ENCODE assay signal across 8 cellular contexts in genomic region chr11:88338223-88338661, GRCh38. TPM values are rescaled to one million over a fixed set of nuclear protein-coding genes. Genes with fewer than 3 reads are reported as not detected.
DNase-seq lines count a peak whose midpoint lies in the region; ATAC-seq, FAIRE-seq and TF ChIP-seq lines count a peak whose summit lies in the region.

No MANE protein-coding gene starts in this region.

- H3K4me1 ChIP-seq in pancreas = peaks cover 0 to 11% (median 8%) of the 10 kb centered on the region in 3 donors

- TF ChIP-seq CTCF in glutamatergic neuron (IDR thresholded peaks at IDR 0.05; ENCODE audit: partially characterized antibody, unreplicated experiment) (no peak), pancreas (IDR thresholded peaks at IDR 0.05) (no peak)

- H3K9me3 ChIP-seq in pancreas = no peaks in the 10 kb centered on the region

- peaks cover 30% of the 10 kb centered on the region for H3K36me3 Mint-ChIP-seq in activated T-helper 2 cell treated with anti-CD3 and anti-CD28 coated beads, Interferon-gamma antibody, Interleukin-2, Interleukin-4, amounts not matched to agents 10 μg/mL and 5 μg/mL and 100 μg/mL, durations not matched to agents 14 hours and 24 hours and 36 hours (ENCODE audit: low read depth)
- H3K36me3 Mint-ChIP-seq in glutamatergic neuron (ENCODE audit: unreplicated experiment) = no peaks in the 10 kb centered on the region

- peak overlapping the region; percentile 96 for H3K27ac Mint-ChIP-seq in activated T-helper 2 cell treated with anti-CD3 and anti-CD28 coated beads, Interferon-gamma antibody, Interleukin-2, Interleukin-4, amounts not matched to agents 10 μg/mL and 5 μg/mL and 100 μg/mL, durations not matched to agents 14 hours and 24 hours and 36 hours
- H3K27ac Mint-ChIP-seq in glutamatergic neuron (ENCODE audit: unreplicated experiment) = peak overlapping the region; percentile 21

- DNase-seq in NCI-H524 (lab: John Stamatoyannopoulos, UW) (peak; percentile 0 to 12), NCI-H524 treated with DMSO at 0.1 percent for 48 hours (lab: John Stamatoyannopoulos, UW) (no peak), RCC 7860 (ENCODE audit: low spot score) (peak; percentile 71), glutamatergic neuron (no peak), pancreas (peak in 4 of 6 donors; percentile 27 to 62 (median 42)), NCI-H2196 treated with DMSO at 0.1 percent for 48 hours (lab: John Stamatoyannopoulos, UW; ENCODE audit: unreplicated experiment) (no peak)
- peak; percentile 22 for DNase-seq in activated T-helper 2 cell treated with anti-CD3 and anti-CD28 coated beads, Interferon-gamma antibody, Interleukin-2, Interleukin-4, amounts not matched to agents 10 μg/mL and 5 μg/mL and 100 μg/mL, durations not matched to agents 14 hours and 24 hours and 36 hours (ENCODE audit: low spot score)

- intact Hi-C loops in activated T-helper 2 cell treated with anti-CD3 and anti-CD28 coated beads, Interferon-gamma antibody, Interleukin-2, Interleukin-4, amounts not matched to agents 10 μg/mL and 5 μg/mL and 100 μg/mL, durations not matched to agents 14 hours and 24 hours and 36 hours (cut with micrococcal nuclease) = loop anchor here (2.0 kb wide), 2 partner anchors 13 to 83 kb away; no protein-coding TSS in a partner anchor
- intact Hi-C loops in pancreas (cut with DNase I) = no loop called here

- peak overlapping the region in 3 of 4 donors; percentile 59 to 75 (median 68) for H3K27ac ChIP-seq in pancreas

- H3K27me3 ChIP-seq in pancreas = no peaks in the 10 kb centered on the region

- peaks cover 57% of the 10 kb centered on the region for H3K4me1 Mint-ChIP-seq in activated T-helper 2 cell treated with anti-CD3 and anti-CD28 coated beads, Interferon-gamma antibody, Interleukin-2, Interleukin-4, amounts not matched to agents 10 μg/mL and 5 μg/mL and 100 μg/mL, durations not matched to agents 14 hours and 24 hours and 36 hours (ENCODE audit: low read depth)
- peaks cover 4% of the 10 kb centered on the region for H3K4me1 Mint-ChIP-seq in glutamatergic neuron (ENCODE audit: low read depth, unreplicated experiment)

- FAIRE-seq in RCC 7860 (lab: Jason Lieb, UNC) (peak; percentile 66), pancreas (lab: Jason Lieb, UNC) (no peak)

- H3K36me3 ChIP-seq in pancreas = no peaks in the 10 kb centered on the region

- peak; percentile 28 for ATAC-seq in HG03159 (IDR thresholded peaks at IDR 0.05; ENCODE audit: unreplicated experiment)
- peak; percentile 70 to 85 (median 76) for ATAC-seq in pancreas

- 1% methylated on average over 8 of the region's 8 CpGs for WGBS in pancreas, 2 donors

- no peaks in the 10 kb centered on the region for H3K27me3 Mint-ChIP-seq in activated T-helper 2 cell treated with anti-CD3 and anti-CD28 coated beads, Interferon-gamma antibody, Interleukin-2, Interleukin-4, amounts not matched to agents 10 μg/mL and 5 μg/mL and 100 μg/mL, durations not matched to agents 14 hours and 24 hours and 36 hours (ENCODE audit: low read depth)
- H3K27me3 Mint-ChIP-seq in glutamatergic neuron (ENCODE audit: unreplicated experiment) = peaks cover 4% of the 10 kb centered on the region

- H3K9me3 Mint-ChIP-seq in activated T-helper 2 cell treated with anti-CD3 and anti-CD28 coated beads, Interferon-gamma antibody, Interleukin-2, Interleukin-4, amounts not matched to agents 10 μg/mL and 5 μg/mL and 100 μg/mL, durations not matched to agents 14 hours and 24 hours and 36 hours = no peaks in the 10 kb centered on the region
- peaks cover 9% of the 10 kb centered on the region for H3K9me3 Mint-ChIP-seq in glutamatergic neuron (ENCODE audit: unreplicated experiment)

- H3K4me3 Mint-ChIP-seq in activated T-helper 2 cell treated with anti-CD3 and anti-CD28 coated beads, Interferon-gamma antibody, Interleukin-2, Interleukin-4, amounts not matched to agents 10 μg/mL and 5 μg/mL and 100 μg/mL, durations not matched to agents 14 hours and 24 hours and 36 hours (ENCODE audit: low read depth) = peak overlapping the region; percentile 96
- peak overlapping the region; percentile 99 for H3K4me3 Mint-ChIP-seq in glutamatergic neuron (ENCODE audit: unreplicated experiment)

- H3K4me3 ChIP-seq in pancreas = peak overlapping the region; percentile 52 to 66 (median 64)

RNA-seq across cellular contexts. Expression of gene CTSC, which starts 0.7 kb away (rescaled TPM):
- total RNA-seq in activated T-helper 2 cell treated with anti-CD3 and anti-CD28 coated beads, Interferon-gamma antibody, Interleukin-2, Interleukin-4, amounts not matched to agents 10 μg/mL and 5 μg/mL and 100 μg/mL, durations not matched to agents 14 hours and 24 hours and 36 hours = 82.4 and 82.6 TPM in 2 replicates
- total RNA-seq in glutamatergic neuron (ENCODE audit: unreplicated experiment) (27.4 TPM), pancreas (10 to 100 TPM; 13.6 to 68.6 (median 30.1) TPM)
- 10 to 100 TPM; 12.2 to 18.4 TPM for polyA plus RNA-seq in pancreas

Comparison
In these comparisons a context has a peak if more than half of its experiments do, and no peak if none do; other contexts are left out.
1. DNase-seq: peak in NCI-H524 (2 of 2), RCC 7860 (single experiment), activated T-helper 2 cell treated with anti-CD3 and anti-CD28 coated beads, Interferon-gamma antibody, Interleukin-2, Interleukin-4, amounts not matched to agents 10 μg/mL and 5 μg/mL and 100 μg/mL, durations not matched to agents 14 hours and 24 hours and 36 hours (single experiment) and pancreas (4 of 6); none in NCI-H524 treated with DMSO at 0.1 percent for 48 hours (single experiment), glutamatergic neuron (single experiment) and NCI-H2196 treated with DMSO at 0.1 percent for 48 hours (single experiment).